21 cellular contexts compared by ENCODE assay signal in the genomic region with DNA sequence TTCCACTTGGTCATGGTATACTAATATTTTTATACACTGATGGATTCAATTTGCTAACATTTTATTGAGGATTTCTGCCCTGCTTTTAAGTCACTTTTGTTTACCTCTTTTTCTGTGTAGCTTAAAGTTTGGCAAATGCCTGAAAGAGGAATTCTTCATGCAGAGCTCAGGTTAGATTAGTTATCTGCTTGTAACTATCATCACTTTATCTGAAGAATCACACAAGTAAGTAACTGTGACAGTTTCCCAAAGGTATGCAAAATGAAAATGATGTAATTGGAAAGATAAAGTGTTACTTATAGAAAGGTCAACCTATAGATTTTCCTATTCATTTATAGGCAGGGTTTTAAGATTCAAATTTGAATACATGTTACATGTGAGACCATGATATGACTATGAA.
"Had no signal": no experiment of that assay in that cellular context is flagged by ENCODE, and none has a peak within 500 bp of the region (broad histone marks: within the 10 kb centered on the region; RNA-seq: fewer than 3 reads in every experiment).

No MANE protein-coding gene starts in this region.

- H3K4me1 ChIP-seq: left lung, lower lobe of right lung had no signal

- H3K27me3 ChIP-seq: dorsolateral prefrontal cortex, esophagus squamous epithelium, gastrocnemius medialis, heart right ventricle, left lung had no signal

- H3K27ac ChIP-seq: coronary artery, dorsolateral prefrontal cortex, epithelial cell of prostate, esophagus squamous epithelium, gastrocnemius medialis, heart right ventricle, left lung, lower lobe of right lung had no signal

- DNase-seq: dermis blood vessel endothelial cell; dorsolateral prefrontal cortex; effector CD4-positive, alpha-beta T cell; effector memory CD4-positive, alpha-beta T cell; erythroblast; esophagus squamous epithelium; foreskin fibroblast; foreskin melanocyte; gastrocnemius medialis; glutamatergic neuron; head of caudate nucleus; heart right ventricle; hippocampal formation; left cardiac atrium; left lung; left ventricle myocardium superior; lower lobe of right lung; midbrain; naive thymus-derived CD4-positive, alpha-beta T cell had no signal

- H3K36me3 Mint-ChIP-seq: naive thymus-derived CD4-positive, alpha-beta T cell had no signal

- H3K9me3 ChIP-seq: esophagus squamous epithelium, gastrocnemius medialis, left lung, lower lobe of right lung had no signal

- H3K27ac Mint-ChIP-seq: naive thymus-derived CD4-positive, alpha-beta T cell had no signal

- H3K36me3 ChIP-seq: esophagus squamous epithelium, gastrocnemius medialis, heart right ventricle, left lung, lower lobe of right lung had no signal

- H3K4me3 Mint-ChIP-seq: naive thymus-derived CD4-positive, alpha-beta T cell had no signal

- H3K9me3 Mint-ChIP-seq: naive thymus-derived CD4-positive, alpha-beta T cell had no signal

- H3K4me3 ChIP-seq: coronary artery, dorsolateral prefrontal cortex, esophagus squamous epithelium, gastrocnemius medialis, heart right ventricle, left lung, lower lobe of right lung had no signal

- H3K4me1 Mint-ChIP-seq: naive thymus-derived CD4-positive, alpha-beta T cell had no signal
